Comparison of ENCODE assay signal across 1 cellular context in the genomic region with DNA sequence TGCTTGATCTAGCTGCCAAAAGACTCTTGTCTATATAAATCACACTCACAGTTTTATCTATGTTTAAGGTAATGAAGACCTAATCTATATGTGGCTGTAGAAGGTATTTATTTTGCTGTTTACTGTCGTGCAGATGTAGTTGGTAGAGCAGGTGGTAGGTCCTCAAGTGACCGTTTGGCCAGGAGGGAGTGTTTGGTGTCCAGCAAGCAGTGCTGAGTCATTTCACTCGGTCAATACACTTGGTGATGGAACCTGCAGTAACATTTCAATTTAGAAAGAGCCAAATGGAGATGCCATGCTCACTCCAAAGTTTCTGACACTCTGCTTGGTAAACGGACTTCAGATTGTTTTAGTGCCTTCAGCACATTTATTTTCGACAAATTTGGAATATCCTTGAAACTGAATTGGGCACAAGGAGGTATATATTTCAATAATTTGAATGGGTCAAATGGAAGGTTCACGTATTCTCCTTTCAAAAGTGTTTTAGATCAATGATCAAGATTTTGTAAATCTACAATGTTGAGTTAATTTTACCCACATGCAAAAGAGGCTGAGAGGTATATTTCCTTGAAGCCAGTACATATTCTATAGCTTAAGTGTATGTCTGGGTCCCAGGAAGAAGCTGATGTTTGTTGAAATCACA.
TF ChIP-seq lines count a peak whose summit lies in the region.

No MANE protein-coding gene starts in this region.

TF ChIP-seq in GM12878, 131 proteins besides CTCF, POLR2A, EP300 and RAD21:
- no peak for TF ChIP-seq RAD51 (IDR thresholded peaks at IDR 0.05)
- TF ChIP-seq ZNF622 (IDR thresholded peaks at IDR 0.05), result no peak
- no peak for TF ChIP-seq SP1 (IDR thresholded peaks at IDR 0.05; ENCODE audit: low read depth, low read length)
- TF ChIP-seq ATF7 (IDR thresholded peaks at IDR 0.05; ENCODE audit: low read depth), result no peak
- no peak for TF ChIP-seq DPF2 (IDR thresholded peaks at IDR 0.05)
- no peak for TF ChIP-seq ZZZ3 (IDR thresholded peaks at IDR 0.05; ENCODE audit: control insufficient read depth, insufficient read length, low read depth)
- no peak for TF ChIP-seq SUPT20H (IDR thresholded peaks at IDR 0.05; ENCODE audit: borderline replicate concordance, control insufficient read depth, low read depth, low read length)
- no peak for TF ChIP-seq SMC3 (IDR thresholded peaks at IDR 0.05; ENCODE audit: borderline replicate concordance, low read length)
- TF ChIP-seq ATF3 (IDR thresholded peaks at IDR 0.05; ENCODE audit: borderline replicate concordance, extremely low read depth, low read depth, low read length), result no peak
- TF ChIP-seq HDAC6 (IDR thresholded peaks at IDR 0.05; ENCODE audit: unreplicated experiment), result no peak
- no peak for TF ChIP-seq STAT1 (conservative IDR thresholded peaks at IDR 0.05)
- TF ChIP-seq TAF1 (IDR thresholded peaks at IDR 0.05; ENCODE audit: borderline replicate concordance, low read depth, low read length), result no peak
